ENCODE assay signal across 11 cellular contexts in the genomic region with DNA sequence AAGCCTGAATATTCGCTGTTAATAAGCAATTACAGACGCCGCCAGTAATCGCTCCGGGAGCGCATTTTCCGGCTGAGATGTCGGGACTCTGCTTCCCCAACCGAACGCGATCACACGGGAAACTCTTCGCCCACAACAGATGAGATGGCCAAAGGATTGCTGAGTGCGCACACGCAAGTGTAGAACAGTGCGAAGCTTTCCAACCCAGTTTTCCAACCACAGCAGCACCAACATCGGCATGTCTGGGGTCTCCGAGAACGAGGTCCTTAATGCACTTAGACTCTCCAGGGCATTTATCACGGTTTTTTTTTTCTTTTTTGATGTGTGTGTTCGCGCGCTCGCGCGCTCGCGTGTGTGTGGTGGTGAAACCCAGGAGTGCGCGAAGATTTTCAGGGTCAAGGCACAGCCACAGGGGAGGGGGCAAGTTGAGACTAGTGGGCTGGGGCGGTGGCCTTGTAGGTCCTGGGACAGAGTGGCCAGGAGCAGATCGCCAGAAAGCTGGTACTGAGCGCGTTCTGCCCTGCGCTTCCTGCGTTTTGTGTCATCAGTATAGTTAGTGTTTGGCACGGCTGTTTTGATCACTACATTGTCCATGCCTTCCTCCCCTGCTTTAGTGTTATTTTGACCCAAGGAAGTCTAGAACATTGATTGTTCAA. TPM values are rescaled to one million over a fixed set of nuclear protein-coding genes. Genes with fewer than 3 reads are reported as not detected.
DNase-seq lines count a peak whose midpoint lies in the region; ATAC-seq, FAIRE-seq and TF ChIP-seq lines count a peak whose summit lies in the region.
"Had no signal": no experiment of that assay in that cellular context is flagged by ENCODE, and none has a peak within 500 bp of the region (broad histone marks: within the 10 kb centered on the region; RNA-seq: fewer than 3 reads in every experiment).

No MANE protein-coding gene starts in this region.

- POLR2A ChIA-PET in CD4-positive, alpha-beta T cell (lab: Charles Lee), result interaction anchor here (0.5 to 1.4 kb wide), 5 partner anchors 9 to 562 kb away, joined by 3 to 4 read pairs (median 3); no protein-coding TSS in a partner anchor

- CTCF ChIA-PET in CD4-positive, alpha-beta T cell (lab: Charles Lee), result interaction anchor here (0.8 to 3.7 kb wide), 3 partner anchors 12 to 625 kb away, joined by 3 to 40 read pairs (median 5); a partner anchor contains a TSS

- no peaks in the 10 kb centered on the region for H3K9me3 ChIP-seq in CD4-positive, alpha-beta T cell (ENCODE audit: control insufficient read depth, low read length)

- H3K4me1 Mint-ChIP-seq in CD4-positive, alpha-beta T cell (ENCODE audit: low read depth), result peaks cover 57% of the 10 kb centered on the region
- peaks cover 32% of the 10 kb centered on the region for H3K4me1 Mint-ChIP-seq in nephron progenitor cell

- no peaks in the 10 kb centered on the region for H3K36me3 ChIP-seq in H7 (replicated peaks; ENCODE audit: control insufficient read depth, insufficient read depth, low read length)

- H3K4me3 ChIP-seq in H7 (ENCODE audit: insufficient read depth, low read depth, low read length), result no peak overlapping the region

- TF ChIP-seq CTCF in CD4-positive, alpha-beta T cell (IDR thresholded peaks at IDR 0.05), result no peak
- no peak for TF ChIP-seq CTCF in nephron progenitor cell (IDR thresholded peaks at IDR 0.05)

- no peak for ATAC-seq in CD4-positive, alpha-beta T cell (ENCODE audit: poor library complexity)
- ATAC-seq in HG02840 (IDR thresholded peaks at IDR 0.05; ENCODE audit: low FRiP score, unreplicated experiment), result no peak

- H3K4me3 Mint-ChIP-seq in CD4-positive, alpha-beta T cell, result peak overlapping the region; percentile 92
- peak overlapping the region; percentile 61 for H3K4me3 Mint-ChIP-seq in nephron progenitor cell

- H3K36me3 Mint-ChIP-seq in CD4-positive, alpha-beta T cell (ENCODE audit: low read depth), result no peaks in the 10 kb centered on the region
- no peaks in the 10 kb centered on the region for H3K36me3 Mint-ChIP-seq in nephron progenitor cell (ENCODE audit: low read depth)

- H3K27ac ChIP-seq in CD4-positive, alpha-beta T cell (ENCODE audit: low read depth, low read length), result no peak overlapping the region

- no peak for TF ChIP-seq POLR2A in GM12891 (IDR thresholded peaks at IDR 0.05; ENCODE audit: low read depth, low read length)

- peaks cover 93% of the 10 kb centered on the region for H3K27me3 Mint-ChIP-seq in CD4-positive, alpha-beta T cell
- peaks cover 96% of the 10 kb centered on the region for H3K27me3 Mint-ChIP-seq in nephron progenitor cell (ENCODE audit: low read depth, poor library complexity)

- DNase-seq in CD4-positive, alpha-beta T cell, result no peak
- DNase-seq in H7 (peak; percentile 50), dermis blood vessel endothelial cell (peak; percentile 23), nephron progenitor cell (no peak), GM12891 (ENCODE audit: insufficient read length, low spot score) (no peak), MV-4-11 (lab: John Stamatoyannopoulos, UW) (no peak), pons (ENCODE audit: low spot score) (no peak)
- DNase-seq: NCI-H1417 treated with DMSO at 0.1 percent for 48 hours had no signal

- no peak for FAIRE-seq in GM12891 (lab: Jason Lieb, UNC)
- FAIRE-seq: frontal cortex had no signal

- intact Hi-C loops in CD4-positive, alpha-beta T cell (cut with DNase I, micrococcal nuclease), result loop anchor here in 1 of 2 experiments (10.0 kb wide), 1 partner anchor 161 kb away; no protein-coding TSS in a partner anchor

- no peaks in the 10 kb centered on the region for H3K9me3 Mint-ChIP-seq in CD4-positive, alpha-beta T cell
- no peaks in the 10 kb centered on the region for H3K9me3 Mint-ChIP-seq in nephron progenitor cell

- peaks cover 84% of the 10 kb centered on the region for H3K27me3 ChIP-seq in CD4-positive, alpha-beta T cell (ENCODE audit: control insufficient read depth, insufficient read depth, low read length)
- H3K27me3 ChIP-seq in H7 (ENCODE audit: control insufficient read depth, insufficient read depth, low read length), result peaks cover 95% of the 10 kb centered on the region

- no peak overlapping the region for H3K27ac Mint-ChIP-seq in CD4-positive, alpha-beta T cell
- H3K27ac Mint-ChIP-seq in nephron progenitor cell, result no peak overlapping the region

TF ChIP-seq in GM12891, 5 proteins besides CTCF, POLR2A, EP300 and RAD21:
- TF ChIP-seq TAF1 (IDR thresholded peaks at IDR 0.05; ENCODE audit: low read depth, low read length) (no peak), SPI1 (IDR thresholded peaks at IDR 0.05; ENCODE audit: low read depth, low read length) (no peak), POLR2AphosphoS5 (IDR thresholded peaks at IDR 0.05; ENCODE audit: low read depth, low read length) (no peak), POU2F2 (IDR thresholded peaks at IDR 0.05; ENCODE audit: low read depth, low read length) (no peak), PAX5 (IDR thresholded peaks at IDR 0.05; ENCODE audit: insufficient read depth, low read length, severe bottlenecking) (no peak)

RNA-seq across cellular contexts. Expression of a gene that starts 1.8 kb away (rescaled TPM):
- total RNA-seq in CD4-positive, alpha-beta T cell, result under 1 TPM; 0.64 to 0.69 TPM
- 24.0 and 54.9 TPM in 2 replicates for total RNA-seq in H7 (2014; rRNA removed; shearing (Covaris generic))
- not detected in 2 replicates for total RNA-seq in dermis blood vessel endothelial cell
- not detected for polyA plus RNA-seq in GM12891 (2012; ENCODE audit: low read depth, missing spikeins)
- total RNA-seq: myocyte had no signal

Comparison
In these comparisons a context has a peak if more than half of its experiments do, and no peak if none do; other contexts are left out.
1. DNase-seq: peak in H7 (single experiment) and dermis blood vessel endothelial cell (single experiment); none in CD4-positive, alpha-beta T cell (0 of 10), nephron progenitor cell (single experiment), GM12891 (single experiment), MV-4-11 (single experiment) and pons (single experiment).
2. RNA of a gene that starts 1.8 kb away (total RNA-seq): 24.0 to 54.9 TPM in H7; 0.64 to 0.69 TPM in CD4-positive, alpha-beta T cell and not detected in dermis blood vessel endothelial cell; every median in the first group is over 10 times any median in the second.